Comparison of ENCODE assay signal across 8 cellular contexts in genomic region chr11:76371170-76371569, GRCh38. TPM values are rescaled to one million over a fixed set of nuclear protein-coding genes. Genes with fewer than 3 reads are reported as not detected.
DNase-seq lines count a peak whose midpoint lies in the region; ATAC-seq and TF ChIP-seq lines count a peak whose summit lies in the region.

No MANE protein-coding gene starts in this region.

- POLR2A ChIA-PET in AG04449 (lab: Yijun Ruan, JAX) (no interaction called here), RWPE1 (lab: Yijun Ruan, JAX; ENCODE audit: low non-redundant PET) (no interaction called here)

- 17 to 28% methylated on average over 3 of the region's 3 CpGs for WGBS in transverse colon (ENCODE audit: low coverage in 1 of 2), 2 donors

- no peaks in the 10 kb centered on the region for H3K27me3 ChIP-seq in transverse colon

- in situ Hi-C loops in transverse colon (cut with MboI; ENCODE audit: low pct_ligation_motif_present in 1 of 4, low pct_unique_long_range_greater_than_20kb in 1 of 4, low sequenced_read_pairs in 3 of 4) = no loop called here

- no peaks in the 10 kb centered on the region for H3K9me3 ChIP-seq in transverse colon

- TF ChIP-seq POLR2A in transverse colon (IDR thresholded peaks at IDR 0.05) = no peak

- DNase-seq in AG04449 (ENCODE audit: low read depth, low spot score) (peak; percentile 40), RWPE1 (ENCODE audit: low spot score) (peak; percentile 61), fibroblast of gingiva (ENCODE audit: low read depth) (peak; percentile 44), transverse colon (no peak), left lobe of liver (ENCODE audit: low spot score) (no peak), substantia nigra (lab: John Stamatoyannopoulos, UW) (no peak)

- TF ChIP-seq EP300 in transverse colon (IDR thresholded peaks at IDR 0.05; ENCODE audit: low read depth) = no peak

- ATAC-seq in GM21423 (IDR thresholded peaks at IDR 0.05; ENCODE audit: unreplicated experiment) (peak; percentile 71), left lobe of liver (no peak), HG02763 (IDR thresholded peaks at IDR 0.05; ENCODE audit: unreplicated experiment) (no peak)

- TF ChIP-seq CTCF in AG04449 (IDR thresholded peaks at IDR 0.05; ENCODE audit: insufficient read depth, low read length, missing control alignments) (no peak), RWPE1 (conservative IDR thresholded peaks at IDR 0.05; ENCODE audit: low read depth) (no peak), transverse colon (IDR thresholded peaks at IDR 0.05) (no peak)

- CTCF ChIA-PET in AG04449 (lab: Yijun Ruan, JAX) (interaction anchor here (1.3 kb wide), 1 partner anchor 141 kb away, joined by 3 read pairs; no protein-coding TSS in a partner anchor), RWPE1 (lab: Yijun Ruan, JAX) (no interaction called here)

- H3K4me3 ChIP-seq in AG04449 (ENCODE audit: low read depth, low read length) = no peak overlapping the region
- no peak overlapping the region for H3K4me3 ChIP-seq in transverse colon

- H3K36me3 ChIP-seq in transverse colon = no peaks in the 10 kb centered on the region

- intact Hi-C loops in transverse colon (cut with DNase I; ENCODE audit: low total_unique reads) = no loop called here

- H3K27ac ChIP-seq in RWPE1 = no peak overlapping the region
- peak overlapping the region in 3 of 4 donors; percentile 42 to 54 (median 52) for H3K27ac ChIP-seq in transverse colon
- no peak overlapping the region for H3K27ac ChIP-seq in substantia nigra (ENCODE audit: low read depth, low read length, poor library complexity, severe bottlenecking)

- peaks cover 10 to 65% (median 40%) of the 10 kb centered on the region in 4 donors for H3K4me1 ChIP-seq in transverse colon

RNA-seq across cellular contexts. Expression of gene THAP12, which starts 9.8 kb away (rescaled TPM):
- total RNA-seq in transverse colon = 10 to 100 TPM; 13.3 to 35.2 (median 22.9) TPM
- 11.0 TPM for total RNA-seq in left lobe of liver

RNA-seq across cellular contexts. Expression of gene GVQW3, which starts 10.0 kb away (rescaled TPM):
- total RNA-seq in transverse colon (1 to 10 TPM; 1.6 to 5.6 (median 4.3) TPM), left lobe of liver (0.60 TPM)

Comparison
In these comparisons a context has a peak if more than half of its experiments do, and no peak if none do; other contexts are left out.
1. DNase-seq: peak in AG04449 (single experiment), RWPE1 (single experiment) and fibroblast of gingiva (single experiment); none in transverse colon (single experiment), left lobe of liver (single experiment) and substantia nigra (0 of 49).
2. H3K27ac ChIP-seq: peak in transverse colon (3 of 4); none in RWPE1 (single experiment) and substantia nigra (single experiment).